Comparison of ENCODE assay signal across 8 cellular contexts in the genomic region with DNA sequence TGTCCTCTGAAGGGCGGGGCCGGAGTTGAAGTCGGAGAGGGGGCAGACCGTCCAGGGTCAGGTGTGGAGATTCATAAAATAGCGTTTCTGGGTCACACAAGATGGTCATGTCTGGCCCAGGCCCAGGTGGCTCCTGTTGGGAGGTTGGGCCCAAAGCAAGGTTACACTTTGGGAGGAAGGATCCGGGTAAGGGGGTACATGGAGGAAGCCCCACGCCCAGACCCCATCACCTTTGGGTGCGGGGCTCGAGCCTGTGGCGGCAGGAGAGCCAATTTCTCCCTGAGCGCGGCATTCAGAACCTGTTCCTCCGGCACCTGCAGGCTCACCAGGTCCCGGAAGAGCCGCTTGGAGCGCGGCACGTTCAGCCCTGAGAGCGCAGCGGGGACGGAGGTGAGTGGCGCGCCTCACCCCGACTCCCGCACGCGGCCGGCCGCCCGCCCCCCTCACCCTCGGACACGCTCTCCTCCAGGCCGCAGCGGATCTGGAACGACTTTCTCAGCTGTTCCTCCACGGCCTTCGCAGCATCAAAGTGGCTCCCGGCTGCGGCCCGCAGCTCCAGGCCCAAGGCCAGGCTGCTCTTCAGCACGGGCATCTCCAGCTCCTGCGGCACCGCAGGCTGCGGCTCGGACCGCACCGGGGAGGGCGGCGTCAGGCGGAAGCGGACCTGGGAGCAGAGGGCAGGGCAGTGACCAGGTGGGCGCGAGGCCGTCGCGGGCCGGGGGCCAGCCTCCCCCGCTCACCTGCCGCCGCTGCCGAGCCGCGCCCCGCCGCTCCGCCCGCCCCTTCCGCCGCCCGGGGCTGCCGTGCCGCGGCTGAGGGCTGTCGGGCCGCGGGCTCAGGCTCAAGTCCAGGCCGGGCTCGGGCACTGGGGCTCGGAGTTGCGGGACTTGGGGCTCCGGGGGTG. TPM values are rescaled to one million over a fixed set of nuclear protein-coding genes. Genes with fewer than 3 reads are reported as not detected.
DNase-seq lines count a peak whose midpoint lies in the region; ATAC-seq and TF ChIP-seq lines count a peak whose summit lies in the region.

No MANE protein-coding gene starts in this region.

- in situ Hi-C loops in Panc1 (cut with HindIII; ENCODE audit: low pct_unique_long_range_greater_than_20kb, low sequenced_read_pairs), result no loop called here

- TF ChIP-seq CTCF in Panc1 (IDR thresholded peaks at IDR 0.05), result no peak

- CTCF ChIA-PET in Panc1 (lab: Charles Lee), result interaction anchor here (1.0 kb wide), 1 partner anchor 110 kb away, joined by 4 read pairs; no protein-coding TSS in a partner anchor

- H3K4me1 Mint-ChIP-seq in activated naive CD8-positive, alpha-beta T cell (ENCODE audit: low read depth), result peaks cover 41% of the 10 kb centered on the region

- H3K9me3 ChIP-seq in Panc1 (ENCODE audit: control insufficient read depth, insufficient read depth, low read depth, low read length), result no peaks in the 10 kb centered on the region

- peak overlapping the region; percentile 93 for H3K4me3 Mint-ChIP-seq in activated naive CD8-positive, alpha-beta T cell

- H3K27me3 Mint-ChIP-seq in activated naive CD8-positive, alpha-beta T cell, result no peaks in the 10 kb centered on the region

- no peaks in the 10 kb centered on the region; the same call in 1 of the 2 replicates for H3K36me3 ChIP-seq in Panc1 (ENCODE audit: control insufficient read depth, insufficient read depth, low read length)
- H3K36me3 ChIP-seq in rectal smooth muscle tissue (ENCODE audit: control insufficient read depth, insufficient read depth, low read length), result peaks cover 5% of the 10 kb centered on the region

- H3K4me3 ChIP-seq in Panc1 (ENCODE audit: low read depth in 2 of 2, low read length in 2 of 2) (peak overlapping the region; percentile 67 to 82), rectal smooth muscle tissue (ENCODE audit: low read length) (peak overlapping the region; percentile 91)

- ATAC-seq in GM18502 (IDR thresholded peaks at IDR 0.05; ENCODE audit: poor library complexity, unreplicated experiment) (peak; percentile 28), HG02970 (IDR thresholded peaks at IDR 0.05; ENCODE audit: low FRiP score, unreplicated experiment) (peak; percentile 16), Panc1 (peak; percentile 68), left cardiac atrium (peak; percentile 34 to 51)

- H3K4me1 ChIP-seq in Panc1 (ENCODE audit: control insufficient read depth, insufficient read depth, low read length) (peaks cover 43% of the 10 kb centered on the region), rectal smooth muscle tissue (ENCODE audit: control insufficient read depth, insufficient read depth, low read length) (peaks cover 10% of the 10 kb centered on the region)

- H3K9ac ChIP-seq in rectal smooth muscle tissue (ENCODE audit: low read length), result peak overlapping the region; percentile 90

- TSS peak; percentile 96 for BruUV-seq in Panc1 (replicated peaks; lab: Mats Ljungman, UMichigan)

- POLR2A ChIA-PET in Panc1 (lab: Charles Lee), result no interaction called here

- peak overlapping the region; percentile 92 for H3K27ac Mint-ChIP-seq in activated naive CD8-positive, alpha-beta T cell

- H3K36me3 Mint-ChIP-seq in activated naive CD8-positive, alpha-beta T cell, result peaks cover 8% of the 10 kb centered on the region

- H3K27me3 ChIP-seq in Panc1 (ENCODE audit: control insufficient read depth, insufficient read depth, low read length), result no peaks in the 10 kb centered on the region
- no peaks in the 10 kb centered on the region for H3K27me3 ChIP-seq in rectal smooth muscle tissue (ENCODE audit: control insufficient read depth, insufficient read depth, low read length)

- intact Hi-C loops in Panc1 (cut with micrococcal nuclease; ENCODE audit: unreplicated experiment), result no loop called here
- intact Hi-C loops in left cardiac atrium (cut with DNase I), result no loop called here

- DNase-seq in A172 (ENCODE audit: low spot score) (peak; percentile 13), Panc1 (ENCODE audit: low read depth, low spot score) (no peak), left cardiac atrium (peak; percentile 49), GM19240 (ENCODE audit: insufficient read length, low spot score) (no peak)

- no peaks in the 10 kb centered on the region for H3K9me3 Mint-ChIP-seq in activated naive CD8-positive, alpha-beta T cell (ENCODE audit: low read depth)

- H3K27ac ChIP-seq in Panc1 (ENCODE audit: low read length) (peak overlapping the region; percentile 86), rectal smooth muscle tissue (ENCODE audit: low read depth, low read length) (peak overlapping the region; percentile 92)

RNA-seq across cellular contexts. Expression of a gene that starts 0.6 kb away (rescaled TPM):
- 55.0 and 67.7 TPM in 2 replicates for total RNA-seq in A172 (2014; rRNA removed; shearing (Covaris generic))
- 74.4 TPM for total RNA-seq in Panc1 (2021; ENCODE audit: unreplicated experiment)
- 63.9 TPM for polyA plus RNA-seq in Panc1 (2012; ENCODE audit: insufficient read length)
- 10 to 100 TPM; 15.5 to 19.8 TPM for total RNA-seq in left cardiac atrium

RNA-seq across cellular contexts. Expression of a gene that starts 6.0 kb away (rescaled TPM):
- 33.4 and 34.8 TPM in 2 replicates for total RNA-seq in A172 (2014; rRNA removed; shearing (Covaris generic))
- 72.1 TPM for total RNA-seq in Panc1 (2021; ENCODE audit: unreplicated experiment)
- polyA plus RNA-seq in Panc1 (2012; ENCODE audit: insufficient read length), result 77.1 TPM
- 10 to 100 TPM; 20.9 to 23.9 TPM for total RNA-seq in left cardiac atrium

RNA-seq across cellular contexts. Expression of a gene that starts 7.2 kb away (rescaled TPM):
- total RNA-seq in A172 (2014; rRNA removed; shearing (Covaris generic)), result 2.9 and 3.7 TPM in 2 replicates
- total RNA-seq in Panc1 (2021; ENCODE audit: unreplicated experiment), result 6.5 TPM
- 4.2 TPM for polyA plus RNA-seq in Panc1 (2012; ENCODE audit: insufficient read length)
- total RNA-seq in left cardiac atrium, result 1 to 10 TPM; 3.6 to 4.9 TPM

RNA-seq across cellular contexts. Expression of a gene that starts 28.4 kb away (rescaled TPM):
- 0.60 and 8.3 TPM in 2 replicates for total RNA-seq in A172 (2014; rRNA removed; shearing (Covaris generic))
- total RNA-seq in Panc1 (2021; ENCODE audit: unreplicated experiment) (1.5 TPM), left cardiac atrium (under 1 TPM; 0.38 to 0.73 TPM)
- polyA plus RNA-seq in Panc1 (2012; ENCODE audit: insufficient read length), result 2.5 TPM

RNA-seq across cellular contexts. Expression of a gene that starts 43.4 kb away (rescaled TPM):
- 26.6 and 32.6 TPM in 2 replicates for total RNA-seq in A172 (2014; rRNA removed; shearing (Covaris generic))
- total RNA-seq in Panc1 (2021; ENCODE audit: unreplicated experiment) (82.6 TPM), left cardiac atrium (10 to 100 TPM; 31.3 to 36.2 TPM)
- 73.5 TPM for polyA plus RNA-seq in Panc1 (2012; ENCODE audit: insufficient read length)

Comparison
In these comparisons a context has a peak if more than half of its experiments do, and no peak if none do; other contexts are left out.
1. DNase-seq: peak in A172 (single experiment) and left cardiac atrium (single experiment); none in Panc1 (single experiment) and GM19240 (single experiment).
2. ATAC-seq: peak in every context shown above with its lines; median percentile 68 in Panc1; 42 in left cardiac atrium; 28 in GM18502; 16 in HG02970.